Comparison of ENCODE assay signal across 8 cellular contexts in genomic region chr14:50038398-50039119, GRCh38.
DNase-seq lines count a peak whose midpoint lies in the region; ATAC-seq and TF ChIP-seq lines count a peak whose summit lies in the region.

No MANE protein-coding gene starts in this region.

- peak overlapping the region in 3 of 10 experiments; percentile 11 to 26 (median 20); a peak in 1 of 20 replicates for H3K4me3 ChIP-seq in BLaER1 treated with 17β-estradiol and CSF1 and Interleukin-3, amounts not matched to agents 10 nM and 100 nM
- H3K4me3 ChIP-seq in endodermal cell (ENCODE audit: low read length) (no peak overlapping the region), retinal pigment epithelial cell (ENCODE audit: low read length) (no peak overlapping the region)

- no peaks in the 10 kb centered on the region for H3K27me3 Mint-ChIP-seq in T-helper 2 cell treated with Interferon-gamma antibody and Interleukin-4, amounts not matched to agents 5 μg/mL and 100 μg/mL, for 36 hours (ENCODE audit: low read depth)
- H3K27me3 Mint-ChIP-seq in endodermal cell (ENCODE audit: insufficient read depth): no peaks in the 10 kb centered on the region

- H3K4me3 Mint-ChIP-seq in T-helper 2 cell treated with Interferon-gamma antibody and Interleukin-4, amounts not matched to agents 5 μg/mL and 100 μg/mL, for 36 hours: peak overlapping the region; percentile 60
- H3K4me3 Mint-ChIP-seq in endodermal cell: no peak overlapping the region

- peak overlapping the region; percentile 87 for H3K27ac Mint-ChIP-seq in T-helper 2 cell treated with Interferon-gamma antibody and Interleukin-4, amounts not matched to agents 5 μg/mL and 100 μg/mL, for 36 hours
- no peak overlapping the region for H3K27ac Mint-ChIP-seq in endodermal cell

- TF ChIP-seq CTCF in endodermal cell (conservative IDR thresholded peaks at IDR 0.05) (peak; percentile 31), retinal pigment epithelial cell (conservative IDR thresholded peaks at IDR 0.05; ENCODE audit: low read depth, low read length) (peak; percentile 6)

- H3K9ac ChIP-seq in BLaER1 treated with 17β-estradiol and CSF1 and Interleukin-3, amounts not matched to agents 10 nM and 100 nM: peak overlapping the region in 10 of 11 experiments; percentile 4 to 92 (median 74); a peak in 17 of 22 replicates
- no peak overlapping the region for H3K9ac ChIP-seq in endodermal cell (ENCODE audit: extremely low read depth, low read length, poor library complexity, severe bottlenecking)

- peak overlapping the region; percentile 67 to 97 (median 84) for H3K4me2 ChIP-seq in BLaER1 treated with 17β-estradiol and CSF1 and Interleukin-3, amounts not matched to agents 10 nM and 100 nM

- no peaks in the 10 kb centered on the region for H4K20me1 ChIP-seq in BLaER1 treated with 17β-estradiol and CSF1 and Interleukin-3, amounts not matched to agents 10 nM and 100 nM

- peaks cover 43% of the 10 kb centered on the region for H3K4me1 Mint-ChIP-seq in T-helper 2 cell treated with Interferon-gamma antibody and Interleukin-4, amounts not matched to agents 5 μg/mL and 100 μg/mL, for 36 hours (ENCODE audit: low read depth)
- H3K4me1 Mint-ChIP-seq in endodermal cell: no peaks in the 10 kb centered on the region

- peaks cover 12% of the 10 kb centered on the region for H3K36me3 Mint-ChIP-seq in T-helper 2 cell treated with Interferon-gamma antibody and Interleukin-4, amounts not matched to agents 5 μg/mL and 100 μg/mL, for 36 hours (ENCODE audit: low read depth)
- H3K36me3 Mint-ChIP-seq in endodermal cell (ENCODE audit: low read depth): no peaks in the 10 kb centered on the region

- no peaks in the 10 kb centered on the region for H3K36me3 ChIP-seq in BLaER1 treated with 17β-estradiol and CSF1 and Interleukin-3, amounts not matched to agents 10 nM and 100 nM
- no peaks in the 10 kb centered on the region for H3K36me3 ChIP-seq in endodermal cell (ENCODE audit: control insufficient read depth, insufficient read depth, low read length)

- WGBS in endodermal cell (ENCODE audit: insufficient coverage in 1 of 2, insufficient read length in 1 of 2), 2 experiments: 91 to 97% methylated on average over 4 of the region's 4 CpGs

- ATAC-seq in GM19351 (IDR thresholded peaks at IDR 0.05; ENCODE audit: unreplicated experiment) (peak; percentile 83), HG03342 (IDR thresholded peaks at IDR 0.05; ENCODE audit: unreplicated experiment) (peak; percentile 80)

- H3K4me1 ChIP-seq in BLaER1 treated with 17β-estradiol and CSF1 and Interleukin-3, amounts not matched to agents 10 nM and 100 nM: peaks cover 33 to 97% (median 55%) of the 10 kb centered on the region in 10 experiments
- no peaks in the 10 kb centered on the region for H3K4me1 ChIP-seq in endodermal cell (ENCODE audit: control insufficient read depth, insufficient read depth, low read length)

- peak overlapping the region in 10 of 11 experiments; percentile 49 to 100 (median 84); a peak in 20 of 22 replicates for H3K27ac ChIP-seq in BLaER1 treated with 17β-estradiol and CSF1 and Interleukin-3, amounts not matched to agents 10 nM and 100 nM
- no peak overlapping the region for H3K27ac ChIP-seq in endodermal cell (ENCODE audit: low read depth, low read length)

- no peaks in the 10 kb centered on the region for H3K9me3 Mint-ChIP-seq in T-helper 2 cell treated with Interferon-gamma antibody and Interleukin-4, amounts not matched to agents 5 μg/mL and 100 μg/mL, for 36 hours
- H3K9me3 Mint-ChIP-seq in endodermal cell: no peaks in the 10 kb centered on the region

- no peaks in the 10 kb centered on the region for H3K27me3 ChIP-seq in BLaER1 treated with 17β-estradiol and CSF1 and Interleukin-3, amounts not matched to agents 10 nM and 100 nM
- H3K27me3 ChIP-seq in endodermal cell (ENCODE audit: control insufficient read depth, insufficient read depth, low read length, poor library complexity, severe bottlenecking): no peaks in the 10 kb centered on the region

- peak; percentile 89 for DNase-seq in T-helper 2 cell treated with Interferon-gamma antibody and Interleukin-4, amounts not matched to agents 5 μg/mL and 100 μg/mL, for 36 hours (ENCODE audit: low spot score)
- DNase-seq in endodermal cell: peak; percentile 52
- no peak for DNase-seq in retinal pigment epithelial cell (ENCODE audit: low read depth)
- no peak for DNase-seq in NCI-H2081 (lab: John Stamatoyannopoulos, UW)
- DNase-seq in iPS-NIHi7 (ENCODE audit: extremely low spot score): no peak

- no peaks in the 10 kb centered on the region for H3K9me3 ChIP-seq in BLaER1 treated with 17β-estradiol and CSF1 and Interleukin-3, amounts not matched to agents 10 nM and 100 nM (replicated peaks in 1 of 11)
- H3K9me3 ChIP-seq in endodermal cell (ENCODE audit: control insufficient read depth, low read length): no peaks in the 10 kb centered on the region

Comparison
In these comparisons a context has a peak if more than half of its experiments do, and no peak if none do; other contexts are left out.
1. DNase-seq: peak in T-helper 2 cell treated with Interferon-gamma antibody and Interleukin-4, amounts not matched to agents 5 μg/mL and 100 μg/mL, for 36 hours (single experiment) and endodermal cell (single experiment); none in retinal pigment epithelial cell (single experiment), NCI-H2081 (0 of 2) and iPS-NIHi7 (single experiment).